9 cellular contexts compared by ENCODE assay signal in genomic region chrX:39302838-39303237, GRCh38.
"Had no signal": no experiment of that assay in that cellular context is flagged by ENCODE, and none has a peak within 500 bp of the region (broad histone marks: within the 10 kb centered on the region; RNA-seq: fewer than 3 reads in every experiment).

No MANE protein-coding gene starts in this region.

- H3K36me3 ChIP-seq: HAP-1 had no signal

- H3K4me2 ChIP-seq: GM23338 had no signal

- ATAC-seq: GM23338, HCT116, HepG2 had no signal

- H3K27ac Mint-ChIP-seq: GM23338, IgD-negative memory B cell had no signal

- H3K4me3 ChIP-seq: GM23338, HAP-1 had no signal

- H2AFZ ChIP-seq: GM23338 had no signal

- H3K4me1 Mint-ChIP-seq: GM23338, IgD-negative memory B cell had no signal

- DNase-seq: KG1 had no signal

- FAIRE-seq: H1, H54, HepG2 had no signal

- H3K36me3 Mint-ChIP-seq: IgD-negative memory B cell had no signal

- H3K4me3 Mint-ChIP-seq: GM23338, IgD-negative memory B cell had no signal

- H3K27ac ChIP-seq: HL-60 had no signal

- H3K4me1 ChIP-seq: HAP-1 had no signal

- H3K9me3 ChIP-seq: HAP-1 had no signal
